1 cellular context compared by ENCODE assay signal in genomic region chr16:73017321-73017720, GRCh38.
TF ChIP-seq lines count a peak whose summit lies in the region.

No MANE protein-coding gene starts in this region.

TF ChIP-seq in HCT116, 20 proteins besides CTCF, POLR2A, EP300 and RAD21:
- TF ChIP-seq EZH2phosphoT487 (IDR thresholded peaks at IDR 0.05; ENCODE audit: borderline replicate concordance) = no peak
